ENCODE assay signal across 8 cellular contexts in the genomic region with DNA sequence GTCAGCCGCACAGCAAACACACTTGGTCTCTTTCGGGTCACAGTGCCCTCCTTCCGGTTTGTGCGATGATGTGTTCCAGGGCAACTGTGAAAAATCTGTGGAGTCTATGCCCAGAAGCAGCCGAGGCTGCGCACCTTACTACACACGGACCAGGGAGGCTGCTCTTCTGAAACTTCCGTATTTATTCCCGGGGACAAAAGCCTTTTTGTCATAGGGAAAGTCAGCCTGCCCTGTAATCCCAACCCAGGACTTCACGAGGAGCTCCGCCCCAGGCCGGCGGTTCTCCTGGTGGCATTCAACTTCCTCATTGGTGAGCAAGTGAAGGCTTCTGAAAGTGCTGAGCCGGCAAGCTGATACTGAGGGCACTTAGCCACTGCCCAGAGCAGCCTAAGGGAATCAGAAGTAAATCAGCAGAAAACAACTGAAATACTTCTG.
DNase-seq lines count a peak whose midpoint lies in the region; ATAC-seq and TF ChIP-seq lines count a peak whose summit lies in the region.

No MANE protein-coding gene starts in this region.

- no peak for TF ChIP-seq POLR2A in erythroblast (IDR thresholded peaks at IDR 0.05; ENCODE audit: low read length)

- ATAC-seq in GM19395 (IDR thresholded peaks at IDR 0.05; ENCODE audit: unreplicated experiment), result peak; percentile 66
- peak; percentile 52 to 71 (median 69) for ATAC-seq in natural killer cell
- ATAC-seq in GM19035 (IDR thresholded peaks at IDR 0.05; ENCODE audit: unreplicated experiment), result no peak

- H3K27me3 Mint-ChIP-seq in natural killer cell (ENCODE audit: low read depth in 2 of 2), result peaks cover 2 to 9% of the 10 kb centered on the region in 2 donors

- TF ChIP-seq CTCF in AG04449 (IDR thresholded peaks at IDR 0.05; ENCODE audit: insufficient read depth, low read length, missing control alignments) (no peak), epithelial cell of esophagus (IDR thresholded peaks at IDR 0.05; ENCODE audit: insufficient read depth, low read depth, low read length, missing control alignments) (no peak), natural killer cell (IDR thresholded peaks at IDR 0.05) (no peak)

- H3K36me3 Mint-ChIP-seq in natural killer cell, result no peaks in the 10 kb centered on the region

- DNase-seq in AG04449 (ENCODE audit: low read depth, low spot score), result no peak
- peak; percentile 83 for DNase-seq in RPMI7951 (ENCODE audit: low read depth)
- DNase-seq in epithelial cell of esophagus (ENCODE audit: low read depth), result peak; percentile 57
- no peak for DNase-seq in natural killer cell
- DNase-seq in HuH-7 (ENCODE audit: low spot score), result no peak
- DNase-seq in erythroblast (lab: John Stamatoyannopoulos, UW), result no peak

- H3K9me3 Mint-ChIP-seq in natural killer cell, result no peaks in the 10 kb centered on the region

- intact Hi-C loops in natural killer cell (cut with micrococcal nuclease), result no loop called here

- H3K27ac Mint-ChIP-seq in natural killer cell, result peak overlapping the region; percentile 47 to 93

- H3K4me3 Mint-ChIP-seq in natural killer cell, result peak overlapping the region; percentile 85

- CTCF ChIA-PET in AG04449 (lab: Yijun Ruan, JAX), result interaction anchor here (1.1 to 3.2 kb wide), 3 partner anchors 19 to 405 kb away, joined by 3 to 16 read pairs (median 11); no protein-coding TSS in a partner anchor

- peaks cover 21 to 24% of the 10 kb centered on the region in 2 donors for H3K4me1 Mint-ChIP-seq in natural killer cell

- POLR2A ChIA-PET in AG04449 (lab: Yijun Ruan, JAX), result interaction anchor here (1.1 kb wide), 1 partner anchor 30 kb away, joined by 4 read pairs; no protein-coding TSS in a partner anchor

- peak overlapping the region; percentile 59 for H3K4me3 ChIP-seq in AG04449 (ENCODE audit: low read depth, low read length)
- H3K4me3 ChIP-seq in epithelial cell of esophagus (ENCODE audit: low read length), result peak overlapping the region; percentile 1

Comparison
In these comparisons a context has a peak if more than half of its experiments do, and no peak if none do; other contexts are left out.
1. DNase-seq: peak in RPMI7951 (single experiment) and epithelial cell of esophagus (single experiment); none in AG04449 (single experiment), natural killer cell (single experiment), HuH-7 (single experiment) and erythroblast (0 of 2).